In the genomic region with DNA sequence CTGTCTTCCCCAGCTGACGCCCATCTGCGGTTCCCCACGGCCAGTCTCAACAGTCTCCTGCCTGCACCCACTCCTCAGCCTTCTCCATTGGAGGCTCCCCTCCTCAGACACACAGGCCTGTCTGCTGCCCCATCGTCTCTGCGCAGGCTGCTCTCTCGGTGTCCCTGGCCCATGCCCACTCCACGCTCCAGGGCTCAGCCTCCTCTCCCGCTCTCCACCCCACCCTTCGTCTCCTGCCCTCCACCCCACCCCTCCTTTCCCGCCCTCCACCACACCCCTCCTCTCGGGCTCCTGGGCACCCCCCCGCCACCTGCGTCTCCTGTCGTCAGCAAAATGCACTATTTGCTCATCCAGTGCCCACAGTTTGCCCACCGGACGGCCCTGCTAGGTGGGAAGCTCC, we compare ENCODE assay signal across 1 cellular context.
A peak's percentile ranks its signal among the peaks of the same experiment; 100 is the strongest.
TF ChIP-seq lines count a peak whose summit lies in the region.

No MANE protein-coding gene starts in this region.

TF ChIP-seq in HEK293, 187 proteins besides CTCF, POLR2A, EP300 and RAD21:
- TF ChIP-seq ZNF184 (tag by site-specific recombination; IDR thresholded peaks at IDR 0.05) (no peak), KLF1 (tag by site-specific recombination; IDR thresholded peaks at IDR 0.05) (0 out of 2 replicates have a peak, but pooled peaks have one; percentile 27), ZNF76 (tag by site-specific recombination; IDR thresholded peaks at IDR 0.05; ENCODE audit: borderline replicate concordance, low read depth) (no peak)
- TF ChIP-seq, protein P1, sequence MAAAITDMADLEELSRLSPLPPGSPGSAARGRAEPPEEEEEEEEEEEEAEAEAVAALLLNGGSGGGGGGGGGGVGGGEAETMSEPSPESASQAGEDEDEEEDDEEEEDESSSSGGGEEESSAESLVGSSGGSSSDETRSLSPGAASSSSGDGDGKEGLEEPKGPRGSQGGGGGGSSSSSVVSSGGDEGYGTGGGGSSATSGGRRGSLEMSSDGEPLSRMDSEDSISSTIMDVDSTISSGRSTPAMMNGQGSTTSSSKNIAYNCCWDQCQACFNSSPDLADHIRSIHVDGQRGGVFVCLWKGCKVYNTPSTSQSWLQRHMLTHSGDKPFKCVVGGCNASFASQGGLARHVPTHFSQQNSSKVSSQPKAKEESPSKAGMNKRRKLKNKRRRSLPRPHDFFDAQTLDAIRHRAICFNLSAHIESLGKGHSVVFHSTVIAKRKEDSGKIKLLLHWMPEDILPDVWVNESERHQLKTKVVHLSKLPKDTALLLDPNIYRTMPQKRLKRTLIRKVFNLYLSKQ (tag by site-specific recombination; IDR thresholded peaks at IDR 0.05; ENCODE audit: borderline replicate concordance): no peak
